ENCODE assay signal across 10 cellular contexts in the genomic region with DNA sequence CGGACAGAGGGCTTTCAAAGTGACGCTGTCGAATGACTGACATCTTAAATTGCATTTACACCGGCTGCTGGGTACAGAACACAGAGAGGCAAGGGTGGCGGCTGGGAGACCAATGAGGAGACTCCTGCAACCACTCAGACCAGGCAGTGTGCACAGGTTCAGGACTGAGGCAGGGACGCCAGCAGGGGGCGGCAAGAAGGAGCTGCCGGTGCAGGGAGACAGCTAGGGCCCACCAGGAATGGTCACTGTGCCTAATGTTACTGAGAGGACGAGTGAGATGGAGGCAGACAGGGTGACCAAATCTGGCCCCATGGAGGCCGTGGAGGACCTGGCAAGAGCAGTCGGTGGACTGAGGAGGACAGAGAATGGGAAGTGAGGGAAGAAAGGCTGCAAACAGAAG. TPM values are rescaled to one million over a fixed set of nuclear protein-coding genes. Genes with fewer than 3 reads are reported as not detected.
DNase-seq lines count a peak whose midpoint lies in the region; ATAC-seq and TF ChIP-seq lines count a peak whose summit lies in the region.
"Had no signal": no experiment of that assay in that cellular context is flagged by ENCODE, and none has a peak within 500 bp of the region (broad histone marks: within the 10 kb centered on the region; RNA-seq: fewer than 3 reads in every experiment).

No MANE protein-coding gene starts in this region.

- no peaks in the 10 kb centered on the region for H3K9me3 Mint-ChIP-seq in CD14-positive monocyte
- H3K9me3 Mint-ChIP-seq: activated T-helper 1 cell treated with anti-CD3 and anti-CD28 coated beads, Interleukin-12 subunit alpha, Interleukin-12 subunit beta, Interleukin-2, Interleukin-4 antibody, amounts not matched to agents 30 ng/mL and 10 ng/mL and 1 ng/mL, durations not matched to agents 14 hours and 24 hours and 36 hours had no signal

- DNase-seq in ELR (ENCODE audit: low read depth), result peak; percentile 55
- peak; percentile 20 for DNase-seq in HT-29 (ENCODE audit: low spot score)
- peak; percentile 70 for DNase-seq in WERI-Rb-1
- DNase-seq in left lung, result no peak
- DNase-seq in CD14-positive monocyte (ENCODE audit: low spot score), result no peak
- DNase-seq in G401 (ENCODE audit: low spot score), result no peak
- no peak for DNase-seq in cerebellum (ENCODE audit: low spot score)
- DNase-seq: NCI-H2029 had no signal

- H3K9me3 ChIP-seq in WERI-Rb-1 (ENCODE audit: severe bottlenecking) (no peaks in the 10 kb centered on the region), left lung (no peaks in the 10 kb centered on the region)

- no peak overlapping the region for H3K27ac Mint-ChIP-seq in CD14-positive monocyte
- H3K27ac Mint-ChIP-seq: activated T-helper 1 cell treated with anti-CD3 and anti-CD28 coated beads, Interleukin-12 subunit alpha, Interleukin-12 subunit beta, Interleukin-2, Interleukin-4 antibody, amounts not matched to agents 30 ng/mL and 10 ng/mL and 1 ng/mL, durations not matched to agents 14 hours and 24 hours and 36 hours had no signal

- no peaks in the 10 kb centered on the region for H3K36me3 Mint-ChIP-seq in CD14-positive monocyte

- H3K27me3 Mint-ChIP-seq in CD14-positive monocyte (ENCODE audit: low read depth in 3 of 3), result peaks cover 0 to 2% (median 1%) of the 10 kb centered on the region in 3 donors

- H3K4me3 ChIP-seq in WERI-Rb-1 (ENCODE audit: low read depth, low read length) (no peak overlapping the region), left lung (no peak overlapping the region)

- in situ Hi-C loops in G401 (cut with HindIII; ENCODE audit: low sequenced_read_pairs), result no loop called here

- ATAC-seq in left lung, result peak; percentile 44
- no peak for ATAC-seq in HG03442 (IDR thresholded peaks at IDR 0.05; ENCODE audit: unreplicated experiment)

- H3K36me3 ChIP-seq in WERI-Rb-1, result no peaks in the 10 kb centered on the region
- no peaks in the 10 kb centered on the region for H3K36me3 ChIP-seq in left lung

- no peaks in the 10 kb centered on the region for H3K4me1 Mint-ChIP-seq in CD14-positive monocyte

- intact Hi-C loops in left lung (cut with DNase I), result no loop called here
- intact Hi-C loops in CD14-positive monocyte (cut with micrococcal nuclease), result no loop called here

- H3K27ac ChIP-seq in WERI-Rb-1 (no peak overlapping the region), left lung (no peak overlapping the region)

- TF ChIP-seq CTCF in WERI-Rb-1 (IDR thresholded peaks at IDR 0.05; ENCODE audit: low read depth, low read length) (peak; percentile 94), left lung (IDR thresholded peaks at IDR 0.05) (no peak), CD14-positive monocyte (IDR thresholded peaks at IDR 0.05) (no peak)

- no peak overlapping the region for H3K4me3 Mint-ChIP-seq in CD14-positive monocyte
- H3K4me3 Mint-ChIP-seq: activated T-helper 1 cell treated with anti-CD3 and anti-CD28 coated beads, Interleukin-12 subunit alpha, Interleukin-12 subunit beta, Interleukin-2, Interleukin-4 antibody, amounts not matched to agents 30 ng/mL and 10 ng/mL and 1 ng/mL, durations not matched to agents 14 hours and 24 hours and 36 hours had no signal

- no peaks in the 10 kb centered on the region for H3K27me3 ChIP-seq in WERI-Rb-1 (ENCODE audit: insufficient read depth, low read depth, severe bottlenecking)
- H3K27me3 ChIP-seq in left lung, result peaks cover 0 to 19% of the 10 kb centered on the region in 2 donors

- no peaks in the 10 kb centered on the region for H3K4me1 ChIP-seq in left lung

RNA-seq across cellular contexts. Expression of a gene that starts 23.5 kb away (rescaled TPM):
- total RNA-seq in HT-29 (2014; rRNA removed; shearing (Covaris generic)), result not detected in 2 replicates
- not detected for total RNA-seq in left lung
- not detected for polyA plus RNA-seq in CD14-positive monocyte
- 0.14 and 0.92 TPM in 2 replicates for total RNA-seq in G401 (2014; rRNA removed; shearing (Covaris generic))
- total RNA-seq in cerebellum, result 0.27 TPM

Comparison
In these comparisons a context has a peak if more than half of its experiments do, and no peak if none do; other contexts are left out.
1. DNase-seq: peak in ELR (single experiment), HT-29 (single experiment) and WERI-Rb-1 (single experiment); none in left lung (0 of 2), CD14-positive monocyte (single experiment), G401 (single experiment) and cerebellum (single experiment).